In the genomic region with DNA sequence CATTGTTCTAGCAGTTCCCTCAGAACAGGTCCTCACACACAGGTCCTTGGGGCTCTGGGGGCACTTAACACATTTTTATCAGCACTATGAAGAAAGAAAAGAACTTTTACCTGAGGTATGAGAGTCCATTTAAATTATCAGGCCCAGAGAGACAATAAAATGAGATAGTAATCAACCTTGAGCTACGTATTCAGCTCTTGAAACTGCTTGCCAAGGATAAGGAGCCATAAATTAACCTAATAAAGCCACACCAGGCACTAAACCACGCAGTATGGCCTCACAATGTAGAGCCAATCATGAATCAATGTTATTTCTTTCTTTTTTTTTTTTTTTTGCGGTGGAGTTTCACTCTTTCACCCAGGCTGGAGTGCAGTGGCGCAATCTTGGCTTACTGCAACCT, we compare ENCODE assay signal across 1 cellular context. TPM values are rescaled to one million over a fixed set of nuclear protein-coding genes. Genes with fewer than 3 reads are reported as not detected.
"Had no signal": no experiment of that assay in that cellular context is flagged by ENCODE, and none has a peak within 500 bp of the region (broad histone marks: within the 10 kb centered on the region; RNA-seq: fewer than 3 reads in every experiment).

No MANE protein-coding gene starts in this region.

RNA-seq across cellular contexts. Expression of a gene that starts 37.5 kb away (rescaled TPM):
- polyA plus RNA-seq: immature natural killer cell had no signal
